17 cellular contexts compared by ENCODE assay signal in genomic region chr6:137830562-137830961, GRCh38. TPM values are rescaled to one million over a fixed set of nuclear protein-coding genes. Genes with fewer than 3 reads are reported as not detected.
A peak's percentile ranks its signal among the peaks of the same experiment; 100 is the strongest.
DNase-seq lines count a peak whose midpoint lies in the region; ATAC-seq and TF ChIP-seq lines count a peak whose summit lies in the region.
"Had no signal": no experiment of that assay in that cellular context is flagged by ENCODE, and none has a peak within 500 bp of the region (broad histone marks: within the 10 kb centered on the region; RNA-seq: fewer than 3 reads in every experiment).

No MANE protein-coding gene starts in this region.

- no peaks in the 10 kb centered on the region for H4K20me1 ChIP-seq in mammary epithelial cell (ENCODE audit: insufficient read depth, low read length)

- H3K9ac ChIP-seq in mammary epithelial cell (ENCODE audit: insufficient read depth, low read length) = no peak overlapping the region
- H3K9ac ChIP-seq: KMS-11 had no signal

- peaks cover 58% of the 10 kb centered on the region for H3K4me1 Mint-ChIP-seq in activated naive CD4-positive, alpha-beta T cell treated with anti-CD3 and anti-CD28 coated beads, Interleukin-2, amount 50 U/mL, for 24 hours
- H3K4me1 Mint-ChIP-seq in activated naive CD4-positive, alpha-beta T cell treated with anti-CD3 and anti-CD28 coated beads, Interleukin-2, amount 10 ng/mL, durations not matched to agents 7 days and 5 days = peaks cover 36% of the 10 kb centered on the region
- H3K4me1 Mint-ChIP-seq in T-helper 1 cell treated with Interleukin-12 subunit alpha and Interleukin-12 subunit beta and Interleukin-4 antibody, amounts not matched to agents 30 μg/mL and 1 μg/mL, for 36 hours (ENCODE audit: low read depth) = peaks cover 45% of the 10 kb centered on the region
- peaks cover 53% of the 10 kb centered on the region for H3K4me1 Mint-ChIP-seq in stimulated activated memory B cell treated with anti-CD40 and anti-IgM and Interleukin-4, amounts not matched to agents 10 μg/mL and 1 μg/mL and 100 μg/mL, for 72 hours

- H3K4me2 ChIP-seq in mammary epithelial cell (ENCODE audit: insufficient read depth, low read depth, low read length) = no peak overlapping the region
- H3K4me2 ChIP-seq: KMS-11 had no signal

- H3K4me1 ChIP-seq in mammary epithelial cell (ENCODE audit: insufficient read depth, low read length) = peaks cover 63% of the 10 kb centered on the region
- no peaks in the 10 kb centered on the region for H3K4me1 ChIP-seq in right atrium auricular region
- H3K4me1 ChIP-seq: gastrocnemius medialis had no signal

- H3K4me3 Mint-ChIP-seq in activated naive CD4-positive, alpha-beta T cell treated with anti-CD3 and anti-CD28 coated beads, Interleukin-2, amount 50 U/mL, for 24 hours = peak overlapping the region; percentile 55
- H3K4me3 Mint-ChIP-seq in activated naive CD4-positive, alpha-beta T cell treated with anti-CD3 and anti-CD28 coated beads, Interleukin-2, amount 10 ng/mL, durations not matched to agents 7 days and 5 days = no peak overlapping the region
- H3K4me3 Mint-ChIP-seq in T-helper 1 cell treated with Interleukin-12 subunit alpha and Interleukin-12 subunit beta and Interleukin-4 antibody, amounts not matched to agents 30 μg/mL and 1 μg/mL, for 36 hours = peak overlapping the region; percentile 10
- peak overlapping the region; percentile 6 for H3K4me3 Mint-ChIP-seq in stimulated activated memory B cell treated with anti-CD40 and anti-IgM and Interleukin-4, amounts not matched to agents 10 μg/mL and 1 μg/mL and 100 μg/mL, for 72 hours
- H3K4me3 Mint-ChIP-seq: effector memory CD8-positive, alpha-beta T cell had no signal

- no peak for DNase-seq in activated naive CD4-positive, alpha-beta T cell treated with anti-CD3 and anti-CD28 coated beads, Interleukin-2, amount 10 ng/mL, durations not matched to agents 7 days and 5 days
- DNase-seq in mammary epithelial cell (no peak), right atrium auricular region (ENCODE audit: low spot score) (no peak), NCI-H1092 treated with DMSO at 0.1 percent for 48 hours (lab: John Stamatoyannopoulos, UW) (no peak), GM19238 (ENCODE audit: insufficient read length, low spot score) (no peak)
- DNase-seq: activated effector memory CD4-positive, alpha-beta T cell treated with Interleukin-2 at 50 U/mL for 16 hours; caudate nucleus; effector memory CD8-positive, alpha-beta T cell; gastrocnemius medialis; NCI-H510A treated with DMSO at 0.1 percent for 48 hours had no signal

- H3K36me3 ChIP-seq in mammary epithelial cell (ENCODE audit: insufficient read depth, low read length) (no peaks in the 10 kb centered on the region), right atrium auricular region (no peaks in the 10 kb centered on the region)
- H3K36me3 ChIP-seq: gastrocnemius medialis, neutrophil had no signal

- TF ChIP-seq CTCF in mammary epithelial cell (conservative IDR thresholded peaks at IDR 0.05 in 1 of 2, IDR thresholded peaks at IDR 0.05 in 1 of 2; ENCODE audit: extremely low read depth in 1 of 2, insufficient read depth in 1 of 2, low read depth in 1 of 2, low read length in 2 of 2) (no peak), right atrium auricular region (IDR thresholded peaks at IDR 0.05) (no peak)

- in situ Hi-C loops in mammary epithelial cell (cut with MboI; ENCODE audit: low sequenced_read_pairs in 2 of 2) = no loop called here

- H2AFZ ChIP-seq in mammary epithelial cell (ENCODE audit: low read depth, low read length) = no peak overlapping the region

- no TSS peak for BruUV-seq in mammary epithelial cell (replicated peaks; lab: Mats Ljungman, UMichigan)

- dilution Hi-C loops in mammary epithelial cell (cut with HindIII; ENCODE audit: low sequenced_read_pairs) = no loop called here

- H3K27me3 Mint-ChIP-seq in activated naive CD4-positive, alpha-beta T cell treated with anti-CD3 and anti-CD28 coated beads, Interleukin-2, amount 50 U/mL, for 24 hours = no peaks in the 10 kb centered on the region
- no peaks in the 10 kb centered on the region for H3K27me3 Mint-ChIP-seq in activated naive CD4-positive, alpha-beta T cell treated with anti-CD3 and anti-CD28 coated beads, Interleukin-2, amount 10 ng/mL, durations not matched to agents 7 days and 5 days
- H3K27me3 Mint-ChIP-seq in T-helper 1 cell treated with Interleukin-12 subunit alpha and Interleukin-12 subunit beta and Interleukin-4 antibody, amounts not matched to agents 30 μg/mL and 1 μg/mL, for 36 hours (ENCODE audit: low read depth) = no peaks in the 10 kb centered on the region
- no peaks in the 10 kb centered on the region for H3K27me3 Mint-ChIP-seq in stimulated activated memory B cell treated with anti-CD40 and anti-IgM and Interleukin-4, amounts not matched to agents 10 μg/mL and 1 μg/mL and 100 μg/mL, for 72 hours
- H3K27me3 Mint-ChIP-seq: effector memory CD8-positive, alpha-beta T cell had no signal

- CTCF ChIA-PET in activated naive CD4-positive, alpha-beta T cell treated with anti-CD3 and anti-CD28 coated beads, Interleukin-2, amount 10 ng/mL, durations not matched to agents 7 days and 5 days (lab: Charles Lee) = no interaction called here
- CTCF ChIA-PET in mammary epithelial cell (lab: Charles Lee; ENCODE audit: low non-redundant PET) = interaction anchor here (0.6 kb wide), 1 partner anchor 9 kb away, joined by 3 read pairs; no protein-coding TSS in a partner anchor

- H3K36me3 Mint-ChIP-seq in activated naive CD4-positive, alpha-beta T cell treated with anti-CD3 and anti-CD28 coated beads, Interleukin-2, amount 50 U/mL, for 24 hours = peaks cover 3% of the 10 kb centered on the region
- H3K36me3 Mint-ChIP-seq in activated naive CD4-positive, alpha-beta T cell treated with anti-CD3 and anti-CD28 coated beads, Interleukin-2, amount 10 ng/mL, durations not matched to agents 7 days and 5 days = no peaks in the 10 kb centered on the region
- H3K36me3 Mint-ChIP-seq in T-helper 1 cell treated with Interleukin-12 subunit alpha and Interleukin-12 subunit beta and Interleukin-4 antibody, amounts not matched to agents 30 μg/mL and 1 μg/mL, for 36 hours (ENCODE audit: low read depth) = peaks cover 5% of the 10 kb centered on the region
- no peaks in the 10 kb centered on the region for H3K36me3 Mint-ChIP-seq in stimulated activated memory B cell treated with anti-CD40 and anti-IgM and Interleukin-4, amounts not matched to agents 10 μg/mL and 1 μg/mL and 100 μg/mL, for 72 hours

- peaks cover 16% of the 10 kb centered on the region for H3K9me3 Mint-ChIP-seq in activated naive CD4-positive, alpha-beta T cell treated with anti-CD3 and anti-CD28 coated beads, Interleukin-2, amount 50 U/mL, for 24 hours
- H3K9me3 Mint-ChIP-seq in activated naive CD4-positive, alpha-beta T cell treated with anti-CD3 and anti-CD28 coated beads, Interleukin-2, amount 10 ng/mL, durations not matched to agents 7 days and 5 days = peaks cover 3% of the 10 kb centered on the region
- H3K9me3 Mint-ChIP-seq in T-helper 1 cell treated with Interleukin-12 subunit alpha and Interleukin-12 subunit beta and Interleukin-4 antibody, amounts not matched to agents 30 μg/mL and 1 μg/mL, for 36 hours = peaks cover 10% of the 10 kb centered on the region
- peaks cover 7% of the 10 kb centered on the region for H3K9me3 Mint-ChIP-seq in stimulated activated memory B cell treated with anti-CD40 and anti-IgM and Interleukin-4, amounts not matched to agents 10 μg/mL and 1 μg/mL and 100 μg/mL, for 72 hours
- H3K9me3 Mint-ChIP-seq: effector memory CD8-positive, alpha-beta T cell had no signal

- peak overlapping the region; percentile 78 for H3K27ac Mint-ChIP-seq in activated naive CD4-positive, alpha-beta T cell treated with anti-CD3 and anti-CD28 coated beads, Interleukin-2, amount 50 U/mL, for 24 hours
- no peak overlapping the region for H3K27ac Mint-ChIP-seq in activated naive CD4-positive, alpha-beta T cell treated with anti-CD3 and anti-CD28 coated beads, Interleukin-2, amount 10 ng/mL, durations not matched to agents 7 days and 5 days
- peak overlapping the region; percentile 80 for H3K27ac Mint-ChIP-seq in T-helper 1 cell treated with Interleukin-12 subunit alpha and Interleukin-12 subunit beta and Interleukin-4 antibody, amounts not matched to agents 30 μg/mL and 1 μg/mL, for 36 hours
- peak overlapping the region; percentile 96 for H3K27ac Mint-ChIP-seq in stimulated activated memory B cell treated with anti-CD40 and anti-IgM and Interleukin-4, amounts not matched to agents 10 μg/mL and 1 μg/mL and 100 μg/mL, for 72 hours
- H3K27ac Mint-ChIP-seq: effector memory CD8-positive, alpha-beta T cell had no signal

- ATAC-seq in stimulated activated memory B cell treated with anti-CD40 and anti-IgM and Interleukin-4, amounts not matched to agents 10 μg/mL and 1 μg/mL and 100 μg/mL, for 72 hours = peak; percentile 77
- ATAC-seq: effector memory CD8-positive, alpha-beta T cell; gastrocnemius medialis; sciatic nerve had no signal

- intact Hi-C loops in mammary epithelial cell (cut with micrococcal nuclease) = loop anchor here (2.0 kb wide), 1 partner anchor 18 kb away; no protein-coding TSS in a partner anchor

- H3K27me3 ChIP-seq in mammary epithelial cell (ENCODE audit: insufficient read depth, low read length) (no peaks in the 10 kb centered on the region), right atrium auricular region (no peaks in the 10 kb centered on the region)
- H3K27me3 ChIP-seq: gastrocnemius medialis, neutrophil had no signal

- no peaks in the 10 kb centered on the region for H3K9me3 ChIP-seq in mammary epithelial cell (replicated peaks; ENCODE audit: insufficient read depth, low read length)
- H3K9me3 ChIP-seq in right atrium auricular region = no peaks in the 10 kb centered on the region
- H3K9me3 ChIP-seq: gastrocnemius medialis, neutrophil had no signal

- H3K27ac ChIP-seq in mammary epithelial cell (ENCODE audit: insufficient read depth, low read depth, low read length) = peak overlapping the region; percentile 84
- no peak overlapping the region for H3K27ac ChIP-seq in right atrium auricular region
- H3K27ac ChIP-seq: gastrocnemius medialis, KMS-11, neutrophil, VCaP had no signal

- H3K4me3 ChIP-seq in mammary epithelial cell (replicated peaks in 1 of 3; ENCODE audit: insufficient read depth in 1 of 3, low read depth in 2 of 3, low read length in 3 of 3) (no peak overlapping the region), right atrium auricular region (no peak overlapping the region)
- H3K4me3 ChIP-seq: gastrocnemius medialis had no signal

- no peaks in the 10 kb centered on the region for H3K79me2 ChIP-seq in mammary epithelial cell (ENCODE audit: insufficient read depth, low read length)

RNA-seq across cellular contexts. Expression of gene TNFAIP3, which starts 36.5 kb away (rescaled TPM):
- total RNA-seq in mammary epithelial cell (100 to 1,000 TPM in 1 of 2 donors, 1 to 10 TPM in 1; 5.2 to 117 TPM), right atrium auricular region (10 to 100 TPM in 1 of 2 donors, 1 to 10 TPM in 1; 8.5 to 14.5 TPM)
- 12.2 TPM for polyA plus RNA-seq in mammary epithelial cell
- 14.5 TPM for polyA minus RNA-seq in mammary epithelial cell
